1 cellular context compared by ENCODE assay signal in the genomic region with DNA sequence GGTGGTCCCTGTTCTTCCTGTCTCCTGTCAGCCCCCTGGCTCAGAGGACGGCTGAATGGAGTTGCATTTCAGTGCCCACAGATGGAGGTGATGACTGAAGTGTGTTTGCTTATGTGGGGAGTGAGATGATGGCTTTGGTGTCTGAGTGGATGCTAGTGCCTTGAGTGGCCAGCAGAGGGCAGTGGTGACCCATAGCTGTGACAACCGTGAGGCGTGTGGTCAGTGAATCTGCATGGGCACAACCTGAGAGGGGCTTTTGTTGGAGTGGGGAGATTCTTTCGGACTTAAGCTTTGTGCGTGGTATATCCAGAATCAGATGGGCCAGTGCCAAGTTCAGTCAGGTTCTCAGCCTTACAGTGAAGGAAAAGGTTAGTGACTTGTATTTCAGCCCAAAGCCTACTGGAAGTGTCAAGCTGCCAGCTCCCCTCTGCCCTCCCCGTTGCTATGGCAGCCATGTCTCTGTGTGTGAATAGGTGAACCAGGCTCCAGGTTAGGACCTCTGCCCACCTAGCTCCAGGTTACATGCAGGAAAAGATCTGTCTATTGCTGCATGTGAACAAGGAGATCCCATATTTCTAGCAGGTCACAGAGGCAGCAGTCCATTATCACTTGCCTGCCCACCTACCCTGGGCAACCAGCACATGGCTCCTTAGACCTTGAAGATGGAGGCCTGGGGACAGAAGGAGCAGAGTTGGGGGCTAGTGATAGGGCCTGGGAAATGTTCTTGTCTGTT.
A peak's percentile ranks its signal among the peaks of the same experiment; 100 is the strongest.
TF ChIP-seq lines count a peak whose summit lies in the region.

No MANE protein-coding gene starts in this region.

TF ChIP-seq in IMR-90, 13 proteins besides CTCF, POLR2A, EP300 and RAD21:
- TF ChIP-seq MXI1 (IDR thresholded peaks at IDR 0.05; ENCODE audit: borderline replicate concordance, low read depth, low read length) = no peak
- TF ChIP-seq BHLHE40 (IDR thresholded peaks at IDR 0.05; ENCODE audit: low read depth, low read length) = no peak
- no peak for TF ChIP-seq RFX5 (IDR thresholded peaks at IDR 0.05; ENCODE audit: low read depth, low read length)
- TF ChIP-seq, protein P1, sequence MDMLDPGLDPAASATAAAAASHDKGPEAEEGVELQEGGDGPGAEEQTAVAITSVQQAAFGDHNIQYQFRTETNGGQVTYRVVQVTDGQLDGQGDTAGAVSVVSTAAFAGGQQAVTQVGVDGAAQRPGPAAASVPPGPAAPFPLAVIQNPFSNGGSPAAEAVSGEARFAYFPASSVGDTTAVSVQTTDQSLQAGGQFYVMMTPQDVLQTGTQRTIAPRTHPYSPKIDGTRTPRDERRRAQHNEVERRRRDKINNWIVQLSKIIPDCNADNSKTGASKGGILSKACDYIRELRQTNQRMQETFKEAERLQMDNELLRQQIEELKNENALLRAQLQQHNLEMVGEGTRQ (IDR thresholded peaks at IDR 0.05; ENCODE audit: low read depth, low read length) = no peak
- TF ChIP-seq CEBPB (IDR thresholded peaks at IDR 0.05; ENCODE audit: low read depth, low read length) = no peak
- TF ChIP-seq, protein P2, sequence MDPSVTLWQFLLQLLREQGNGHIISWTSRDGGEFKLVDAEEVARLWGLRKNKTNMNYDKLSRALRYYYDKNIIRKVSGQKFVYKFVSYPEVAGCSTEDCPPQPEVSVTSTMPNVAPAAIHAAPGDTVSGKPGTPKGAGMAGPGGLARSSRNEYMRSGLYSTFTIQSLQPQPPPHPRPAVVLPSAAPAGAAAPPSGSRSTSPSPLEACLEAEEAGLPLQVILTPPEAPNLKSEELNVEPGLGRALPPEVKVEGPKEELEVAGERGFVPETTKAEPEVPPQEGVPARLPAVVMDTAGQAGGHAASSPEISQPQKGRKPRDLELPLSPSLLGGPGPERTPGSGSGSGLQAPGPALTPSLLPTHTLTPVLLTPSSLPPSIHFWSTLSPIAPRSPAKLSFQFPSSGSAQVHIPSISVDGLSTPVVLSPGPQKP (IDR thresholded peaks at IDR 0.05; ENCODE audit: borderline replicate concordance, low read depth, low read length) = no peak
- no peak for TF ChIP-seq NFE2L2 (IDR thresholded peaks at IDR 0.05; ENCODE audit: low read depth, low read length)
- TF ChIP-seq SMC3 (IDR thresholded peaks at IDR 0.05; ENCODE audit: low read depth, low read length) = peak; percentile 93
- TF ChIP-seq MAZ (IDR thresholded peaks at IDR 0.05; ENCODE audit: borderline replicate concordance, low read depth, low read length) = peak; percentile 70; the same call in 1 of the 2 replicates
- no peak for TF ChIP-seq FOS (IDR thresholded peaks at IDR 0.05; ENCODE audit: low read depth, low read length)
- no peak for TF ChIP-seq MAFK (IDR thresholded peaks at IDR 0.05; ENCODE audit: low read depth, low read length)
